23 cellular contexts compared by ENCODE assay signal in genomic region chr3:169344465-169344864, GRCh38.
DNase-seq lines count a peak whose midpoint lies in the region; ATAC-seq, FAIRE-seq and TF ChIP-seq lines count a peak whose summit lies in the region.
"Had no signal": no experiment of that assay in that cellular context is flagged by ENCODE, and none has a peak within 500 bp of the region (broad histone marks: within the 10 kb centered on the region; RNA-seq: fewer than 3 reads in every experiment).

No MANE protein-coding gene starts in this region.

- peak; percentile 73 for ATAC-seq in foreskin keratinocyte
- no peak for ATAC-seq in HG03139 (IDR thresholded peaks at IDR 0.05; ENCODE audit: unreplicated experiment)
- ATAC-seq: A549; activated CD8-positive, alpha-beta T cell treated with anti-CD3 and anti-CD28 coated beads for 36 hours had no signal

- no peak for FAIRE-seq in astrocyte (lab: Jason Lieb, UNC)
- FAIRE-seq: A549 had no signal

- no peak overlapping the region for H3K27ac Mint-ChIP-seq in astrocyte (ENCODE audit: unreplicated experiment)
- H3K27ac Mint-ChIP-seq: activated B cell treated with CpG ODN at 0.5 μM for 24 hours; activated CD8-positive, alpha-beta T cell treated with anti-CD3 and anti-CD28 coated beads for 36 hours; activated naive CD4-positive, alpha-beta T cell treated with anti-CD3 and anti-CD28 coated beads, Interleukin-2, amount 50 U/mL, for 24 hours; type B pancreatic cell had no signal

- H3K27ac ChIP-seq in astrocyte (ENCODE audit: low read depth, low read length) (no peak overlapping the region), foreskin keratinocyte (peak overlapping the region; percentile 26)
- H3K27ac ChIP-seq: A549, C4-2B, cardiac muscle cell, SJSA1 had no signal

- no peak overlapping the region for H2AFZ ChIP-seq in astrocyte (ENCODE audit: low read depth, low read length)

- H3K4me3 Mint-ChIP-seq in astrocyte (ENCODE audit: unreplicated experiment): no peak overlapping the region
- H3K4me3 Mint-ChIP-seq: activated B cell treated with CpG ODN at 0.5 μM for 24 hours; activated CD8-positive, alpha-beta T cell treated with anti-CD3 and anti-CD28 coated beads for 36 hours; activated naive CD4-positive, alpha-beta T cell treated with anti-CD3 and anti-CD28 coated beads, Interleukin-2, amount 50 U/mL, for 24 hours; type B pancreatic cell had no signal

- peaks cover 9% of the 10 kb centered on the region for H3K4me1 Mint-ChIP-seq in astrocyte (ENCODE audit: low read depth, unreplicated experiment)
- H3K4me1 Mint-ChIP-seq: activated B cell treated with CpG ODN at 0.5 μM for 24 hours; activated naive CD4-positive, alpha-beta T cell treated with anti-CD3 and anti-CD28 coated beads, Interleukin-2, amount 50 U/mL, for 24 hours had no signal

- no peaks in the 10 kb centered on the region for H3K9me3 Mint-ChIP-seq in astrocyte (ENCODE audit: unreplicated experiment)
- H3K9me3 Mint-ChIP-seq: activated B cell treated with CpG ODN at 0.5 μM for 24 hours; activated CD8-positive, alpha-beta T cell treated with anti-CD3 and anti-CD28 coated beads for 36 hours; activated naive CD4-positive, alpha-beta T cell treated with anti-CD3 and anti-CD28 coated beads, Interleukin-2, amount 50 U/mL, for 24 hours; type B pancreatic cell had no signal

- H3K4me2 ChIP-seq in astrocyte (ENCODE audit: low read length): peak overlapping the region; percentile 16
- H3K4me2 ChIP-seq: A549 had no signal

- H4K20me1 ChIP-seq in astrocyte (ENCODE audit: insufficient read depth, low read length): no peaks in the 10 kb centered on the region

- TF ChIP-seq CTCF in astrocyte (IDR thresholded peaks at IDR 0.05; ENCODE audit: insufficient read depth, low read depth, low read length) (no peak), foreskin keratinocyte (conservative IDR thresholded peaks at IDR 0.05) (no peak)

- peaks cover 3% of the 10 kb centered on the region for H3K4me1 ChIP-seq in astrocyte (ENCODE audit: insufficient read depth, low read length)
- H3K4me1 ChIP-seq in foreskin keratinocyte: peaks cover 29% of the 10 kb centered on the region
- H3K4me1 ChIP-seq: A549, SJSA1 had no signal

- H3K27me3 ChIP-seq in astrocyte (ENCODE audit: insufficient read depth, low read length): no peaks in the 10 kb centered on the region
- no peaks in the 10 kb centered on the region for H3K27me3 ChIP-seq in foreskin keratinocyte
- H3K27me3 ChIP-seq: cardiac muscle cell, SJSA1 had no signal

- no peaks in the 10 kb centered on the region for H3K36me3 ChIP-seq in astrocyte (ENCODE audit: insufficient read depth, low read length)
- H3K36me3 ChIP-seq: cardiac muscle cell, SJSA1 had no signal

- H3K36me3 Mint-ChIP-seq in astrocyte (ENCODE audit: low read depth, unreplicated experiment): no peaks in the 10 kb centered on the region
- H3K36me3 Mint-ChIP-seq: activated naive CD4-positive, alpha-beta T cell treated with anti-CD3 and anti-CD28 coated beads, Interleukin-2, amount 50 U/mL, for 24 hours; type B pancreatic cell had no signal

- no peaks in the 10 kb centered on the region for H3K9me3 ChIP-seq in astrocyte (ENCODE audit: insufficient read depth, low read depth, low read length)
- H3K9me3 ChIP-seq: A549, SJSA1 had no signal

- H3K9ac ChIP-seq in astrocyte (ENCODE audit: low read length): no peak overlapping the region

- no peak overlapping the region for H3K4me3 ChIP-seq in astrocyte (ENCODE audit: insufficient read depth, low read depth, low read length)
- H3K4me3 ChIP-seq: A549, cardiac muscle cell, SJSA1 had no signal

- H3K79me2 ChIP-seq in astrocyte (ENCODE audit: insufficient read depth, low read length): no peaks in the 10 kb centered on the region

- no peaks in the 10 kb centered on the region for H3K27me3 Mint-ChIP-seq in astrocyte (ENCODE audit: low read depth, unreplicated experiment)
- H3K27me3 Mint-ChIP-seq: activated B cell treated with CpG ODN at 0.5 μM for 24 hours; activated naive CD4-positive, alpha-beta T cell treated with anti-CD3 and anti-CD28 coated beads, Interleukin-2, amount 50 U/mL, for 24 hours had no signal

- DNase-seq in COLO829 (ENCODE audit: low spot score) (peak; percentile 56), M059J (ENCODE audit: low read depth) (peak; percentile 43), astrocyte (ENCODE audit: low read depth) (peak; percentile 57), foreskin keratinocyte (peak in 1 of 2 donors; percentile 58), cerebellar nuclear complex (lab: John Stamatoyannopoulos, UW) (no peak), C1 segment of cervical spinal cord (lab: John Stamatoyannopoulos, UW) (no peak), iPS-NIHi11 (ENCODE audit: low spot score) (no peak)
- DNase-seq: activated B cell treated with CpG ODN at 0.5 μM for 24 hours; activated CD8-positive, alpha-beta T cell treated with anti-CD3 and anti-CD28 coated beads for 36 hours; activated T-cell treated with anti-CD3 and anti-CD28 coated beads, Interleukin-2, amount 50 U/mL, for 48 hours; DMS 273 treated with DMSO at 0.1 percent for 48 hours; hippocampal formation; kidney glomerular epithelial cell; midbrain; NCI-H2029; stimulated activated naive CD4-positive, alpha-beta T cell treated with Interleukin-2 at 50 U/mL for 16 hours had no signal

Comparison
In these comparisons a context has a peak if more than half of its experiments do, and no peak if none do; other contexts are left out.
1. DNase-seq: peak in COLO829 (single experiment), M059J (single experiment) and astrocyte (single experiment); none in cerebellar nuclear complex (0 of 2), C1 segment of cervical spinal cord (0 of 14) and iPS-NIHi11 (single experiment).